In genomic region chr2:176092270-176093144, GRCh38 we compare ENCODE assay signal across 8 cellular contexts. TPM values are rescaled to one million over a fixed set of nuclear protein-coding genes. Genes with fewer than 3 reads are reported as not detected.
A peak's percentile ranks its signal among the peaks of the same experiment; 100 is the strongest.
DNase-seq lines count a peak whose midpoint lies in the region; ATAC-seq and TF ChIP-seq lines count a peak whose summit lies in the region.

HOXD13 (plus strand) TSS chr2:176092721; CDS start chr2:176092891, 170 bp downstream.

- peaks cover 7 to 8% of the 10 kb centered on the region in 2 donors for H3K36me3 Mint-ChIP-seq in CD4-positive, alpha-beta memory T cell
- H3K36me3 Mint-ChIP-seq in HFFc6 (ENCODE audit: low read depth) = peaks cover 8% of the 10 kb centered on the region; the same call in 1 of the 2 replicates
- peaks cover 4% of the 10 kb centered on the region for H3K36me3 Mint-ChIP-seq in activated naive CD8-positive, alpha-beta T cell
- peaks cover 0 to 13% (median 5%) of the 10 kb centered on the region in 5 donors for H3K36me3 Mint-ChIP-seq in naive thymus-derived CD4-positive, alpha-beta T cell

- peaks cover 78 to 84% of the 10 kb centered on the region in 2 donors for H3K27me3 Mint-ChIP-seq in CD4-positive, alpha-beta memory T cell
- H3K27me3 Mint-ChIP-seq in HFFc6 (ENCODE audit: insufficient read depth) = peaks cover 39% of the 10 kb centered on the region
- peaks cover 70% of the 10 kb centered on the region for H3K27me3 Mint-ChIP-seq in activated naive CD8-positive, alpha-beta T cell
- peaks cover 83 to 92% (median 90%) of the 10 kb centered on the region in 5 donors for H3K27me3 Mint-ChIP-seq in naive thymus-derived CD4-positive, alpha-beta T cell

- H3K36me3 ChIP-seq in CD4-positive, alpha-beta memory T cell (ENCODE audit: insufficient read depth, low read length) = no peaks in the 10 kb centered on the region
- no peaks in the 10 kb centered on the region for H3K36me3 ChIP-seq in naive thymus-derived CD4-positive, alpha-beta T cell (ENCODE audit: control insufficient read depth in 2 of 3, insufficient read depth in 3 of 3, low read length in 3 of 3)

- peaks cover 89% of the 10 kb centered on the region for H3K27me3 ChIP-seq in CD4-positive, alpha-beta memory T cell (ENCODE audit: insufficient read depth, low read length)
- H3K27me3 ChIP-seq in naive thymus-derived CD4-positive, alpha-beta T cell (ENCODE audit: control insufficient read depth in 2 of 2, insufficient read depth in 2 of 2, low read length in 2 of 2) = peaks cover 48 to 81% of the 10 kb centered on the region in 2 donors

- DNase-seq in CD4-positive, alpha-beta memory T cell = no peak
- DNase-seq in HFFc6 (no peak), GM19238 (ENCODE audit: insufficient read length, low spot score) (no peak), DMS114 treated with DMSO at 0.1 percent for 48 hours (lab: John Stamatoyannopoulos, UW; ENCODE audit: unreplicated experiment) (no peak), GOT3 (lab: John Stamatoyannopoulos, UW) (no peak)
- DNase-seq in naive thymus-derived CD4-positive, alpha-beta T cell = no peak

- H3K27ac Mint-ChIP-seq in CD4-positive, alpha-beta memory T cell = peak within 1 kb of the TSS in 6 of 7 donors; percentile 30 to 92 (median 72)
- H3K27ac Mint-ChIP-seq in HFFc6 = no peak within 1 kb of the TSS
- no peak within 1 kb of the TSS for H3K27ac Mint-ChIP-seq in activated naive CD8-positive, alpha-beta T cell
- peak within 1 kb of the TSS in 7 of 9 donors; percentile 50 to 81 (median 71) for H3K27ac Mint-ChIP-seq in naive thymus-derived CD4-positive, alpha-beta T cell

- POLR2A ChIA-PET in CD4-positive, alpha-beta memory T cell (lab: Charles Lee; ENCODE audit: partially characterized antibody) = no interaction called here
- POLR2A ChIA-PET in naive thymus-derived CD4-positive, alpha-beta T cell (lab: Charles Lee) = no interaction called here

- no peak within 1 kb of the TSS for H3K27ac ChIP-seq in CD4-positive, alpha-beta memory T cell (ENCODE audit: low read depth, low read length)
- no peak within 1 kb of the TSS for H3K27ac ChIP-seq in naive thymus-derived CD4-positive, alpha-beta T cell (ENCODE audit: low read depth, low read length)

- H3K4me1 ChIP-seq in CD4-positive, alpha-beta memory T cell (ENCODE audit: insufficient read depth, low read length) = peaks cover 30% of the 10 kb centered on the region
- H3K4me1 ChIP-seq in naive thymus-derived CD4-positive, alpha-beta T cell (ENCODE audit: control insufficient read depth in 2 of 2, insufficient read depth in 2 of 2, low read length in 2 of 2) = peaks cover 13 to 18% of the 10 kb centered on the region in 2 donors

- no peak for ATAC-seq in naive thymus-derived CD4-positive, alpha-beta T cell
- no peak for ATAC-seq in HG03469 (IDR thresholded peaks at IDR 0.05; ENCODE audit: unreplicated experiment)

- H3K4me3 ChIP-seq in CD4-positive, alpha-beta memory T cell (ENCODE audit: low read length in 2 of 2) = peak within 1 kb of the TSS in 1 of 2 donors; percentile 7
- no peak within 1 kb of the TSS for H3K4me3 ChIP-seq in naive thymus-derived CD4-positive, alpha-beta T cell (ENCODE audit: low read length)

- H3K9me3 ChIP-seq in CD4-positive, alpha-beta memory T cell (ENCODE audit: control insufficient read depth in 1 of 2, low read length in 2 of 2) = no peaks in the 10 kb centered on the region
- H3K9me3 ChIP-seq in naive thymus-derived CD4-positive, alpha-beta T cell (ENCODE audit: control insufficient read depth in 2 of 3, low read length in 3 of 3) = peaks cover 0 to 4% (median 0%) of the 10 kb centered on the region in 3 experiments

- intact Hi-C loops in CD4-positive, alpha-beta memory T cell (cut with micrococcal nuclease) = loop anchor here (5.0 kb wide), 1 partner anchor 1755 kb away; no protein-coding TSS in a partner anchor
- intact Hi-C loops in naive thymus-derived CD4-positive, alpha-beta T cell (cut with micrococcal nuclease) = no loop called here

- peak within 1 kb of the TSS; percentile 22 to 85 (median 61) for H3K4me3 Mint-ChIP-seq in CD4-positive, alpha-beta memory T cell
- peak within 1 kb of the TSS; percentile 86 for H3K4me3 Mint-ChIP-seq in HFFc6
- H3K4me3 Mint-ChIP-seq in activated naive CD8-positive, alpha-beta T cell = peak within 1 kb of the TSS; percentile 70
- H3K4me3 Mint-ChIP-seq in naive thymus-derived CD4-positive, alpha-beta T cell = peak within 1 kb of the TSS; percentile 34 to 72 (median 62)

- H3K4me1 Mint-ChIP-seq in CD4-positive, alpha-beta memory T cell = peaks cover 16 to 64% (median 31%) of the 10 kb centered on the region in 4 donors
- peaks cover 26% of the 10 kb centered on the region for H3K4me1 Mint-ChIP-seq in HFFc6 (ENCODE audit: low read depth)
- H3K4me1 Mint-ChIP-seq in activated naive CD8-positive, alpha-beta T cell (ENCODE audit: low read depth) = peaks cover 38% of the 10 kb centered on the region
- H3K4me1 Mint-ChIP-seq in naive thymus-derived CD4-positive, alpha-beta T cell = peaks cover 18 to 48% (median 34%) of the 10 kb centered on the region in 7 donors

- peaks cover 0 to 47% (median 33%) of the 10 kb centered on the region in 8 donors for H3K9me3 Mint-ChIP-seq in CD4-positive, alpha-beta memory T cell
- H3K9me3 Mint-ChIP-seq in HFFc6 = no peaks in the 10 kb centered on the region
- peaks cover 4% of the 10 kb centered on the region for H3K9me3 Mint-ChIP-seq in activated naive CD8-positive, alpha-beta T cell (ENCODE audit: low read depth)
- H3K9me3 Mint-ChIP-seq in naive thymus-derived CD4-positive, alpha-beta T cell = peaks cover 0 to 61% (median 21%) of the 10 kb centered on the region in 11 donors

- CTCF ChIA-PET in CD4-positive, alpha-beta memory T cell (lab: Charles Lee; ENCODE audit: partially characterized antibody) = no interaction called here
- CTCF ChIA-PET in naive thymus-derived CD4-positive, alpha-beta T cell (lab: Charles Lee) = no interaction called here

- TF ChIP-seq CTCF in HFFc6 (IDR thresholded peaks at IDR 0.05) = no peak

RNA-seq across cellular contexts. Expression of gene HOXD13, which starts in this region (rescaled TPM):
- not detected for total RNA-seq in CD4-positive, alpha-beta memory T cell
- polyA plus RNA-seq in CD4-positive, alpha-beta memory T cell = not detected
- total RNA-seq in HFFc6 (2021; fragmentation: NEBNext Ultra II Directional; extraction: Animal tissue kit (Norgen Biotek cat#: 25700)) = 1 to 10 TPM; 1.2 to 1.7 (median 1.5) TPM
- total RNA-seq in naive thymus-derived CD4-positive, alpha-beta T cell = not detected
- polyA plus RNA-seq in naive thymus-derived CD4-positive, alpha-beta T cell = not detected

Comparison
In these comparisons a context has a peak if more than half of its experiments do, and no peak if none do; other contexts are left out.
1. H3K27ac Mint-ChIP-seq: peak in CD4-positive, alpha-beta memory T cell (6 of 7) and naive thymus-derived CD4-positive, alpha-beta T cell (7 of 9); none in HFFc6 (single experiment) and activated naive CD8-positive, alpha-beta T cell (single experiment).
2. Peak in every context shown above with its lines, with median percentiles within 50 percentile points of each other: H3K4me3 Mint-ChIP-seq.